11 cellular contexts compared by ENCODE assay signal in the genomic region with DNA sequence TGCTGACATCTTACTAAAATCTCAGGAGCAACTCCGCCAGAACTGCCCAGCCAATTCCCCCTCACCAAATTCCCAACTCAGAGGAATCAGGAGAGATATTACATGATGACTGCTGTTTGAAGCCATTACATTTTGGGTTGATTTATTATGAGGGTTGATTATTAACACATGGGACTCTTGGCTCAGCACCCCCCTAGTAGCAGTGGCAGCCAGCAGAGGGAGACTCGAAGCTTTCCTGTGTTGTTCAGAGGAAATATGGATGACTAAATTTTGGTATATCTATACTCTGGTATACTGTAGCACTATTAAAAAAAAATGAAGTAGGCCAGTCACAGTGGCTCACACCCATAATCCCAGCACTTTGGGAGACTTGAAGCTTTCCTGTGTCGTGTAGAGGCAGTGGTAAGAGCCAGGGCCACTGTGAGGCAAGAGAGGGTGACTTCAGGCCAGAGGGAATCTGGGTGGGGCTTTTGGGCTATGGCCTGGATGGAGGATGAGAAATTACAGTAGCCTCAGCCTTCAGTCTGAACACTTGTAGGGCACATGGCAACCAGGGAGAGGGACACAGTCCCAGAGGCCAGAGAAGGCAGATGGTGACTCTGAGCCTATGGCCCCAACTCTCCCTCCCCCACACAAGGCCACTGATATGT.
A peak's percentile ranks its signal among the peaks of the same experiment; 100 is the strongest.
DNase-seq lines count a peak whose midpoint lies in the region; ATAC-seq, FAIRE-seq and TF ChIP-seq lines count a peak whose summit lies in the region.
"Had no signal": no experiment of that assay in that cellular context is flagged by ENCODE, and none has a peak within 500 bp of the region (broad histone marks: within the 10 kb centered on the region; RNA-seq: fewer than 3 reads in every experiment).

No MANE protein-coding gene starts in this region.

- H3K79me2 ChIP-seq in HCT116 (ENCODE audit: insufficient read depth, low read length) (no peaks in the 10 kb centered on the region), HepG2 (ENCODE audit: insufficient read depth, low read length) (no peaks in the 10 kb centered on the region)

- no peak overlapping the region for H3K9ac ChIP-seq in HCT116 (ENCODE audit: low read length)
- H3K9ac ChIP-seq in HepG2 (ENCODE audit: insufficient read depth, low read depth, low read length) = no peak overlapping the region

- H3K4me3 ChIP-seq in HCT116 (replicated peaks in 1 of 2; ENCODE audit: low read depth in 1 of 2, low read length in 2 of 2) (no peak overlapping the region), WI38 (ENCODE audit: low read depth, low read length) (no peak overlapping the region), HepG2 (replicated peaks in 1 of 3; ENCODE audit: insufficient read depth in 1 of 3, low read depth in 2 of 3, low read length in 3 of 3) (no peak overlapping the region)

- H3K27me3 ChIP-seq in HCT116 (ENCODE audit: insufficient read depth, low read length) = no peaks in the 10 kb centered on the region
- H3K27me3 ChIP-seq in HepG2 (ENCODE audit: control insufficient read depth in 1 of 2, insufficient read depth in 2 of 2, low read length in 2 of 2) = peaks cover 2 to 4% of the 10 kb centered on the region in 2 experiments; a peak in 3 of 5 replicates

- H3K27ac ChIP-seq in HCT116 (ENCODE audit: low read depth, low read length) (no peak overlapping the region), HepG2 (ENCODE audit: extremely low read length, insufficient read depth, low read length) (no peak overlapping the region)

- no TSS peak for BruUV-seq in HCT116 (replicated peaks; lab: Mats Ljungman, UMichigan)
- BruUV-seq in HepG2 (replicated peaks; lab: Mats Ljungman, UMichigan) = no TSS peak

- intact Hi-C loops in HCT116 (cut with micrococcal nuclease) (loop anchor here (2.0 to 5.0 kb wide), 2 partner anchors 578 to 721 kb away; no protein-coding TSS in a partner anchor), HepG2 (cut with micrococcal nuclease; ENCODE audit: unreplicated experiment) (no loop called here)

- H3K4me2 ChIP-seq in HCT116 (ENCODE audit: low read length) = no peak overlapping the region
- no peak overlapping the region for H3K4me2 ChIP-seq in HepG2 (ENCODE audit: low read depth, low read length)

- H3K36me3 ChIP-seq in HCT116 (ENCODE audit: control insufficient read depth in 1 of 2, insufficient read depth in 2 of 2, low read length in 2 of 2) = no peaks in the 10 kb centered on the region
- H3K36me3 ChIP-seq in HepG2 (replicated peaks in 1 of 2; ENCODE audit: control insufficient read depth in 1 of 2, insufficient read depth in 2 of 2, low read length in 2 of 2) = no peaks in the 10 kb centered on the region

- in situ Hi-C loops in HepG2 (cut with HindIII; ENCODE audit: extremely low pct_ligation_motif_present, low pct_unique_long_range_greater_than_20kb) = no loop called here

- H3K4me1 ChIP-seq in HCT116 (ENCODE audit: control insufficient read depth in 1 of 2, insufficient read depth in 2 of 2, low read length in 2 of 2) (peaks cover 0 to 3% of the 10 kb centered on the region in 2 experiments; a peak in 1 of 4 replicates), HepG2 (ENCODE audit: insufficient read depth, low read length) (no peaks in the 10 kb centered on the region)

- RAD21 ChIA-PET in HCT116 (lab: Charles Lee; ENCODE audit: low non-redundant PET in 1 of 2, low total read pairs in 2 of 2, uncharacterized antibody in 2 of 2, unreplicated experiment in 2 of 2) = interaction anchor here in 1 of 2 experiments (1.2 kb wide), 1 partner anchor 28 kb away, joined by 3 read pairs; no protein-coding TSS in a partner anchor

- FAIRE-seq in HepG2 (lab: Jason Lieb, UNC) = no peak

- POLR2A ChIA-PET in HCT116 (lab: Charles Lee) (no interaction called here), HepG2 (lab: Yijun Ruan, JAX) (no interaction called here)

- H2AFZ ChIP-seq in HCT116 (ENCODE audit: low read depth, low read length, poor library complexity, severe bottlenecking) (no peak overlapping the region), HepG2 (ENCODE audit: low read length) (no peak overlapping the region)

- DNase-seq in COLO668 (lab: John Stamatoyannopoulos, UW; ENCODE audit: unreplicated experiment) = peak; percentile 12
- no peak for DNase-seq in HCT116 (ENCODE audit: low read depth, low spot score)
- no peak for DNase-seq in HepG2 (ENCODE audit: low spot score)
- DNase-seq in HuH-7 (ENCODE audit: low spot score) = no peak
- no peak for DNase-seq in NCI-H446 (lab: John Stamatoyannopoulos, UW)
- no peak for DNase-seq in activated T-cell treated with anti-CD3 and anti-CD28 coated beads, Interleukin-2, amount 50 U/mL, for 48 hours
- DNase-seq: activated naive CD4-positive, alpha-beta T cell treated with anti-CD3 and anti-CD28 coated beads, Interleukin-2, amount 50 U/mL, for 16 hours; foreskin melanocyte; NCI-H2029 treated with DMSO at 0.1 percent for 48 hours had no signal

- ATAC-seq in HCT116 = peak; percentile 66
- 0 out of 3 replicates have a peak, but pooled peaks have one; percentile 27 for ATAC-seq in HepG2
- ATAC-seq in GM18861 (IDR thresholded peaks at IDR 0.05; ENCODE audit: unreplicated experiment) = no peak

- CTCF ChIA-PET in HCT116 (lab: Charles Lee) = interaction anchor here (0.9 to 1.2 kb wide), 2 partner anchors 264 to 266 kb away, joined by 3 to 4 read pairs; no protein-coding TSS in a partner anchor
- CTCF ChIA-PET in HepG2 (lab: Yijun Ruan, JAX; ENCODE audit: low intra/inter-chr PET ratio, low total read pairs) = interaction anchor here (1.8 kb wide), 1 partner anchor 198 kb away, joined by 4 read pairs; no protein-coding TSS in a partner anchor

- H3K9me2 ChIP-seq in HCT116 (ENCODE audit: insufficient read depth) = no peaks in the 10 kb centered on the region

- H4K20me1 ChIP-seq in HCT116 (ENCODE audit: insufficient read depth) (no peaks in the 10 kb centered on the region), HepG2 (ENCODE audit: insufficient read depth, low read length) (no peaks in the 10 kb centered on the region)

- no peaks in the 10 kb centered on the region for H3K9me3 ChIP-seq in HCT116 (ENCODE audit: control insufficient read depth in 1 of 2, insufficient read depth in 1 of 2, low read depth in 1 of 2, low read length in 2 of 2)
- no peaks in the 10 kb centered on the region for H3K9me3 ChIP-seq in HepG2 (ENCODE audit: low read length)

- TF ChIP-seq RAD21 in HCT116 (IDR thresholded peaks at IDR 0.05; ENCODE audit: low read depth) = peak; percentile 61
- no peak for TF ChIP-seq RAD21 in HepG2 (CRISPR knock-in tag; IDR thresholded peaks at IDR 0.05)

- no peak for TF ChIP-seq POLR2A in HCT116 (IDR thresholded peaks at IDR 0.05; ENCODE audit: borderline replicate concordance, extremely low read depth, insufficient read depth, insufficient read length)
- TF ChIP-seq POLR2A in HepG2 (IDR thresholded peaks at IDR 0.05; ENCODE audit: insufficient read depth in 1 of 2, low read depth in 2 of 2, low read length in 2 of 2) = no peak

- WGBS in HepG2 (ENCODE audit: low lambda C conversion rate) = 7% methylated on average over 3 of the region's 3 CpGs

- TF ChIP-seq EP300 in HepG2 (IDR thresholded peaks at IDR 0.05; ENCODE audit: low read depth in 2 of 2, low read length in 2 of 2) (no peak), HepG2 (CRISPR knock-in tag; IDR thresholded peaks at IDR 0.05; ENCODE audit: borderline replicate concordance) (no peak)

- TF ChIP-seq CTCF in HCT116 (IDR thresholded peaks at IDR 0.05 in 2 of 3, conservative IDR thresholded peaks at IDR 0.05 in 1 of 3; ENCODE audit: borderline replicate concordance in 1 of 3, insufficient read depth in 1 of 3, low read depth in 2 of 3, low read length in 2 of 3) = peak; percentile 53 to 70 (median 62); a peak in 5 of 6 replicates
- peak; percentile 48 for TF ChIP-seq CTCF in WI38 (IDR thresholded peaks at IDR 0.05; ENCODE audit: low read depth, low read length)
- peak; percentile 15; the same call in 1 of the 2 replicates for TF ChIP-seq CTCF in HepG2 (CRISPR knock-in tag; IDR thresholded peaks at IDR 0.05)

TF ChIP-seq in HCT116, 20 proteins besides CTCF, POLR2A, EP300 and RAD21 (continues in another document):
- TF ChIP-seq EZH2 (IDR thresholded peaks at IDR 0.05) = no peak
- no peak for TF ChIP-seq JUND (IDR thresholded peaks at IDR 0.05)
- no peak for TF ChIP-seq SP1 (IDR thresholded peaks at IDR 0.05; ENCODE audit: low read depth)
- no peak for TF ChIP-seq TCF7L2 (IDR thresholded peaks at IDR 0.05; ENCODE audit: borderline replicate concordance, extremely low read depth, insufficient read depth, insufficient read length)
- TF ChIP-seq MAX (IDR thresholded peaks at IDR 0.05) = no peak
- TF ChIP-seq POLR2AphosphoS5 (IDR thresholded peaks at IDR 0.05; ENCODE audit: low read depth, low read length) = no peak
- no peak for TF ChIP-seq FOSL1 (IDR thresholded peaks at IDR 0.05; ENCODE audit: low read depth)
- TF ChIP-seq ATF3 (IDR thresholded peaks at IDR 0.05) = no peak
- TF ChIP-seq CEBPB (IDR thresholded peaks at IDR 0.05; ENCODE audit: low read depth) = no peak
- no peak for TF ChIP-seq CBX3 (IDR thresholded peaks at IDR 0.05; ENCODE audit: low read depth)

TF ChIP-seq in HepG2, 621 proteins besides CTCF, POLR2A, EP300 and RAD21 (continues in another document):
- no peak for TF ChIP-seq ZNF446 (CRISPR knock-in tag; IDR thresholded peaks at IDR 0.05)
- no peak for TF ChIP-seq TRAFD1 (CRISPR knock-in tag; IDR thresholded peaks at IDR 0.05; ENCODE audit: borderline replicate concordance)
- TF ChIP-seq, protein P1, sequence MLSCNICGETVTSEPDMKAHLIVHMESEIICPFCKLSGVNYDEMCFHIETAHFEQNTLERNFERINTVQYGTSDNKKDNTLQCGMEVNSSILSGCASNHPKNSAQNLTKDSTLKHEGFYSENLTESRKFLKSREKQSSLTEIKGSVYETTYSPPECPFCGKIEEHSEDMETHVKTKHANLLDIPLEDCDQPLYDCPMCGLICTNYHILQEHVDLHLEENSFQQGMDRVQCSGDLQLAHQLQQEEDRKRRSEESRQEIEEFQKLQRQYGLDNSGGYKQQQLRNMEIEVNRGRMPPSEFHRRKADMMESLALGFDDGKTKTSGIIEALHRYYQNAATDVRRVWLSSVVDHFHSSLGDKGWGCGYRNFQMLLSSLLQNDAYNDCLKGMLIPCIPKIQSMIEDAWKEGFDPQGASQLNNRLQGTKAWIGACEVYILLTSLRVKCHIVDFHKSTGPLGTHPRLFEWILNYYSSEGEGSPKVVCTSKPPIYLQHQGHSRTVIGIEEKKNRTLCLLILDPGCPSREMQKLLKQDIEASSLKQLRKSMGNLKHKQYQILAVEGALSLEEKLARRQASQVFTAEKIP (CRISPR knock-in tag; IDR thresholded peaks at IDR 0.05; ENCODE audit: borderline replicate concordance) = no peak
